8 cellular contexts compared by ENCODE assay signal in the genomic region with DNA sequence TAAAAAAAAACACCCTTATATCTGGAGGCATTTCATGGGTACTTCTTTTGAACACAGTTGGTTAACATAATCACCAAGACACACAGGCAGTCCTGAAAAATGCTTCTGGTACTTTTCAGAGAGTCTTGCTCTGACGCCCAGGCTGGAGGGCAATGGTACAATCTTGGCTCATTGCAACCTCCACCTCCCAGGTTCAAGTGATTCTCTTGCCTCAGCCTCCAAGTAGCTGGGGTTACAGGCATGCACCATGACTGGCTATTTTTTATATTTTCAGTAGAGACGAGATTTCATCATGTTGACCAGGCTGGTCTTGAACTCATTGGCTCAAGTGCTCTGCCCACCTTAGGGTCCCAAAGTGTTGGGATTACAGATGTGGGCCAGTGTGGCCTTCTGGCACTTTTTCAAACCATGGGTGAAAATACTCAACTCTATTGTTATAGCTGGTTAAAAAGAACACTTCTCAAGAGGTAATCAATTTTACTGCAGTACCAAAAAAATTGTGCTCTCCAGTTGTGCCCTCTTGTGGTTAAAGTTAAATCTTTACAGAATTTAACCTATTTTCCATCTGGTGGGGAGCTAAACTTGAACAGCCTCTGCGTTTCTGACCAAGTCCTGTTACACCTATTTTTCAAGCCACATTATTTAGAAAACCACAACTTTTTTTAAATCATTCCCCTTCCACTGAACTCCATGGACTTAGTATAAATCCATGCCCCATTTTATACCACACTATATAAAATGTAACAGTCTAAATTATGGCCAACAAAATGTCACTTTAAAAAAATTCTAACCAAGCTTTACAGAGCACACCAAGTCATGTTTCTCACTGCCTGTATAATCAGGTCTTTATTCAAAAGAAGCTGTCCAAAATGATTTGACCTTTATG. TPM values are rescaled to one million over a fixed set of nuclear protein-coding genes. Genes with fewer than 3 reads are reported as not detected.
DNase-seq lines count a peak whose midpoint lies in the region; ATAC-seq, FAIRE-seq and TF ChIP-seq lines count a peak whose summit lies in the region.

No MANE protein-coding gene starts in this region.

- peaks cover 14 to 85% of the 10 kb centered on the region in 2 donors for H3K36me3 ChIP-seq in psoas muscle (ENCODE audit: insufficient read depth in 1 of 2, low read depth in 1 of 2)

- peak overlapping the region in 1 of 59 donors; percentile 96 for H3K4me3 ChIP-seq in dorsolateral prefrontal cortex
- no peak overlapping the region for H3K4me3 ChIP-seq in psoas muscle

- H3K9me3 ChIP-seq in psoas muscle = no peaks in the 10 kb centered on the region

- TF ChIP-seq CTCF in 22Rv1 (IDR thresholded peaks at IDR 0.05) (peak; percentile 43), dorsolateral prefrontal cortex (IDR thresholded peaks at IDR 0.05 in 54 of 56, conservative IDR thresholded peaks at IDR 0.05 in 2 of 56; ENCODE audit: low read depth in 1 of 56, partially characterized antibody in 56 of 56) (peak in 55 of 56 donors; percentile 25 to 68 (median 53)), psoas muscle (IDR thresholded peaks at IDR 0.05) (peak; percentile 28)

- peak overlapping the region; percentile 97 for H3K27ac ChIP-seq in 22Rv1
- H3K27ac ChIP-seq in dorsolateral prefrontal cortex = peak overlapping the region in 37 of 59 donors; percentile 6 to 96 (median 84)
- peak overlapping the region; percentile 88 for H3K27ac ChIP-seq in psoas muscle

- peaks cover 42% of the 10 kb centered on the region for H3K4me1 ChIP-seq in psoas muscle

- peak; percentile 13 for DNase-seq in RCC 7860 (ENCODE audit: low spot score)
- no peak for DNase-seq in dorsolateral prefrontal cortex
- no peak for DNase-seq in psoas muscle
- DNase-seq in effector CD8-positive, alpha-beta T cell (lab: John Stamatoyannopoulos, UW) = no peak
- no peak for DNase-seq in NCI-H526 treated with DMSO at 0.1 percent for 48 hours (lab: John Stamatoyannopoulos, UW)

- ATAC-seq in psoas muscle (no peak), HG03097 (IDR thresholded peaks at IDR 0.05; ENCODE audit: low FRiP score, unreplicated experiment) (no peak)

- intact Hi-C loops in dorsolateral prefrontal cortex (cut with DNase I) (loop anchor here in 1 of 2 donors (10.0 kb wide), 2 partner anchors 204 to 974 kb away; a partner anchor contains a TSS), psoas muscle (cut with DNase I) (loop anchor here (2.0 to 10.0 kb wide), 2 partner anchors 112 to 144 kb away; a partner anchor contains a TSS)

- peak; percentile 89 for FAIRE-seq in G401.6 (lab: Jason Lieb, UNC)
- FAIRE-seq in RCC 7860 (lab: Jason Lieb, UNC) = no peak

- H3K27me3 ChIP-seq in dorsolateral prefrontal cortex (no peaks in the 10 kb centered on the region), psoas muscle (ENCODE audit: insufficient read depth in 3 of 3, low read length in 2 of 3) (no peaks in the 10 kb centered on the region)

- WGBS in psoas muscle, 3 donors = 47 to 53% (median 47%) methylated on average over 3 of the region's 3 CpGs

RNA-seq across cellular contexts. Expression of a gene that starts 1.2 kb away (rescaled TPM):
- total RNA-seq in dorsolateral prefrontal cortex (10 to 100 TPM; 18.3 to 49.0 (median 32.9) TPM), psoas muscle (10 to 100 TPM; 32.7 to 50.3 (median 33.4) TPM)
- 10 to 100 TPM; 34.7 to 86.0 (median 51.8) TPM for polyA plus RNA-seq in psoas muscle

RNA-seq across cellular contexts. Expression of a gene that starts 5.9 kb away (rescaled TPM):
- total RNA-seq in dorsolateral prefrontal cortex (1,000 to 10,000 TPM in 1 of 120 experiments, 100 to 1,000 TPM in 119; 527 to 1,058 (median 732) TPM), psoas muscle (1,000 to 10,000 TPM; 1,435 to 2,180 (median 2,033) TPM)
- 1,000 to 10,000 TPM; 2,343 to 3,153 (median 2,635) TPM for polyA plus RNA-seq in psoas muscle

RNA-seq across cellular contexts. Expression of a gene that starts 6.4 kb away (rescaled TPM):
- 10 to 100 TPM in 15 of 120 experiments, 1 to 10 TPM in 105; 3.0 to 12.5 (median 6.8) TPM for total RNA-seq in dorsolateral prefrontal cortex
- total RNA-seq in psoas muscle = 1 to 10 TPM; 2.2 to 4.2 (median 2.6) TPM
- polyA plus RNA-seq in psoas muscle = 1 to 10 TPM; 1.5 to 4.5 (median 2.9) TPM
